ENCODE assay signal across 16 cellular contexts in the genomic region with DNA sequence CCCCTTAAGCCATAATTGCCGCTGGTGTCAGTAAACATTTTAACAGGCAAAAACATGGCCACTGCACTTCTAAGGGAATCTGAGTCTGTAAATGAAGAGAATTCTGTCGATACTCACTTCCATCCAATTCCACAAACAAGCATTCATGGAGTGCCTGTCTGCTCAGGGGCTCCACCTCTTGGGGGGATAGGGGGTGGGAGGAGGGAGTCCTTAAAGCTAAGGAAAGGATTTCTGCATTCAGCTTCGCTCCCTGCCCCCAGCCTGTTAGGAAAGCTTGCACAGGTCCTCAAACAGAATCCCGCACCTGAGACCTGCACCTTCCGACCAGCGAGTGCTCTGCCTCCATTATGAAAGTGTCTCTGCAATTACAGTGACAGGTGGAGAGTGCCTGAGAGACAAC.
"Had no signal": no experiment of that assay in that cellular context is flagged by ENCODE, and none has a peak within 500 bp of the region (broad histone marks: within the 10 kb centered on the region; RNA-seq: fewer than 3 reads in every experiment).

No MANE protein-coding gene starts in this region.

- H3K4me1 Mint-ChIP-seq: activated CD4-positive, alpha-beta T cell treated with anti-CD3 and anti-CD28 coated beads for 36 hours; natural killer cell; stimulated activated memory B cell treated with anti-CD40 and anti-IgM and Interleukin-4, amounts not matched to agents 10 μg/mL and 1 μg/mL and 100 μg/mL, for 72 hours had no signal

- H3K4me1 ChIP-seq: prostate gland, right lobe of liver, transverse colon had no signal

- ATAC-seq: activated CD4-positive, alpha-beta T cell treated with anti-CD3 and anti-CD28 coated beads for 36 hours; activated CD8-positive, alpha-beta T cell treated with anti-CD3 and anti-CD28 coated beads, Interleukin-2, amount 10 ng/mL, durations not matched to agents 7 days and 5 days; esophagus mucosa; natural killer cell; right lobe of liver; stimulated activated memory B cell treated with anti-CD40 and anti-IgM and Interleukin-4, amounts not matched to agents 10 μg/mL and 1 μg/mL and 100 μg/mL, for 72 hours had no signal

- H3K27me3 Mint-ChIP-seq: activated CD4-positive, alpha-beta T cell treated with anti-CD3 and anti-CD28 coated beads for 36 hours; stimulated activated memory B cell treated with anti-CD40 and anti-IgM and Interleukin-4, amounts not matched to agents 10 μg/mL and 1 μg/mL and 100 μg/mL, for 72 hours had no signal

- H3K27ac Mint-ChIP-seq: activated CD4-positive, alpha-beta T cell treated with anti-CD3 and anti-CD28 coated beads for 36 hours; activated CD8-positive, alpha-beta T cell treated with anti-CD3 and anti-CD28 coated beads, Interleukin-2, amount 10 ng/mL, durations not matched to agents 7 days and 5 days; activated T-helper 1 cell treated with anti-CD3 and anti-CD28 coated beads, Interleukin-12 subunit alpha, Interleukin-12 subunit beta, Interleukin-2, Interleukin-4 antibody, amounts not matched to agents 30 ng/mL and 10 ng/mL and 1 ng/mL, durations not matched to agents 14 hours and 24 hours and 36 hours; natural killer cell; stimulated activated memory B cell treated with anti-CD40 and anti-IgM and Interleukin-4, amounts not matched to agents 10 μg/mL and 1 μg/mL and 100 μg/mL, for 72 hours had no signal

- H3K9me3 ChIP-seq: prostate gland, right lobe of liver, transverse colon had no signal

- H3K4me3 Mint-ChIP-seq: activated CD4-positive, alpha-beta T cell treated with anti-CD3 and anti-CD28 coated beads for 36 hours; activated CD8-positive, alpha-beta T cell treated with anti-CD3 and anti-CD28 coated beads, Interleukin-2, amount 10 ng/mL, durations not matched to agents 7 days and 5 days; activated T-helper 1 cell treated with anti-CD3 and anti-CD28 coated beads, Interleukin-12 subunit alpha, Interleukin-12 subunit beta, Interleukin-2, Interleukin-4 antibody, amounts not matched to agents 30 ng/mL and 10 ng/mL and 1 ng/mL, durations not matched to agents 14 hours and 24 hours and 36 hours; natural killer cell; stimulated activated memory B cell treated with anti-CD40 and anti-IgM and Interleukin-4, amounts not matched to agents 10 μg/mL and 1 μg/mL and 100 μg/mL, for 72 hours had no signal

- H3K36me3 Mint-ChIP-seq: natural killer cell; stimulated activated memory B cell treated with anti-CD40 and anti-IgM and Interleukin-4, amounts not matched to agents 10 μg/mL and 1 μg/mL and 100 μg/mL, for 72 hours had no signal

- H3K27me3 ChIP-seq: dorsolateral prefrontal cortex, right lobe of liver, transverse colon had no signal

- H3K9me3 Mint-ChIP-seq: activated T-helper 1 cell treated with anti-CD3 and anti-CD28 coated beads, Interleukin-12 subunit alpha, Interleukin-12 subunit beta, Interleukin-2, Interleukin-4 antibody, amounts not matched to agents 30 ng/mL and 10 ng/mL and 1 ng/mL, durations not matched to agents 14 hours and 24 hours and 36 hours; natural killer cell; stimulated activated memory B cell treated with anti-CD40 and anti-IgM and Interleukin-4, amounts not matched to agents 10 μg/mL and 1 μg/mL and 100 μg/mL, for 72 hours had no signal

- DNase-seq: activated CD4-positive, alpha-beta T cell treated with anti-CD3 and anti-CD28 coated beads for 36 hours; activated CD8-positive, alpha-beta memory T cell treated with anti-CD3 and anti-CD28 coated beads, Interleukin-2, amount 50 U/mL, for 48 hours; activated CD8-positive, alpha-beta T cell treated with anti-CD3 and anti-CD28 coated beads, Interleukin-2, amount 10 ng/mL, durations not matched to agents 7 days and 5 days; activated naive CD4-positive, alpha-beta T cell; dorsolateral prefrontal cortex; mammary epithelial cell; natural killer cell; occipital lobe; right lobe of liver; stimulated activated CD4-positive, alpha-beta T cell treated with anti-CD3 and anti-CD28 coated beads, Interleukin-1b, Interleukin-23, amount 100 ng/mL, for 48 hours; transverse colon had no signal

- H3K36me3 ChIP-seq: prostate gland, right lobe of liver, transverse colon had no signal

- H3K4me3 ChIP-seq: dorsolateral prefrontal cortex, prostate gland, right lobe of liver, transverse colon had no signal

- H3K27ac ChIP-seq: dorsolateral prefrontal cortex, prostate gland, right lobe of liver, transverse colon, VCaP had no signal
